ENCODE assay signal across 8 cellular contexts in the genomic region with DNA sequence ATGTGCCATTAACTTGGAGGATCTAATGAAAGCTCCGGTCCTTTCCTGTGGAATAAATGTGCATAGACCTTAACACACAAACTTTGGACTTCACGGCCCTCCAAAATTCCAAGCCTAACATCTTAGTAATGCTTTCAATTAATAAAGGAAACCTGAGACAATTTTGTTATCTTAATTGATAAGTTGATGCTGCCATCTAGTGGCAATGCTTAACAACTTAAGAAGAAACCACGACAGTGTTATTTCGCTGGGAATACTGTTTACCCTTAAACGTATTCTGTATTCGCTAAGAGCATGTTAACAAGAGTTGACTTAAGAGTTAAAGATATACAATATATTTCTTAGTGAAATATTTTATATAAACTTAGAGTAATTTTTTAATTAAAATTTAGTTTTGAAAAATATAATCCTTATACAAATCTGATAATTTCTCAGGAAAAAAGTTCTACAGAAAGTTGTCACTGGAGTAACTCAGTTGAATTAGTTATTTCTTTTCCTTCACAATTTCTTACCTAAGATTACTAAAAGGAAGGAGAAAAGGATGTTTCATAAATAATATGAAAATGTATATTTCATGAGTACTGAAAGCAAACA. TPM values are rescaled to one million over a fixed set of nuclear protein-coding genes. Genes with fewer than 3 reads are reported as not detected.
DNase-seq lines count a peak whose midpoint lies in the region; ATAC-seq and TF ChIP-seq lines count a peak whose summit lies in the region.

No MANE protein-coding gene starts in this region.

- peak; percentile 0 for DNase-seq in AG04450 (ENCODE audit: low read depth, low spot score)
- peak; percentile 6 for DNase-seq in NCI-H146 treated with DMSO at 0.1 percent for 48 hours (lab: John Stamatoyannopoulos, UW; ENCODE audit: unreplicated experiment)
- DNase-seq in activated B cell treated with CpG ODN at 0.5 μM for 24 hours: no peak
- peak; percentile 19 for DNase-seq in iPS DF 4.7 (ENCODE audit: extremely low read depth, low spot score)
- no peak for DNase-seq in transverse colon
- DNase-seq in MG63: no peak

- no peak for TF ChIP-seq EP300 in transverse colon (IDR thresholded peaks at IDR 0.05; ENCODE audit: low read depth)

- H3K4me1 Mint-ChIP-seq in activated B cell treated with CpG ODN at 0.5 μM for 24 hours: no peaks in the 10 kb centered on the region

- CTCF ChIA-PET in AG04450 (lab: Charles Lee) (interaction anchor here (0.6 to 2.1 kb wide), 6 partner anchors 9 to 588 kb away, joined by 3 to 8 read pairs (median 4); no protein-coding TSS in a partner anchor), activated B cell treated with CpG ODN at 0.5 μM for 24 hours (lab: Charles Lee) (interaction anchor here (0.9 kb wide), 1 partner anchor 8 kb away, joined by 3 read pairs; no protein-coding TSS in a partner anchor)

- no peaks in the 10 kb centered on the region for H3K36me3 Mint-ChIP-seq in activated B cell treated with CpG ODN at 0.5 μM for 24 hours (ENCODE audit: low read depth)

- POLR2A ChIA-PET in AG04450 (lab: Yijun Ruan, JAX): no interaction called here
- POLR2A ChIA-PET in activated B cell treated with CpG ODN at 0.5 μM for 24 hours (lab: Charles Lee): no interaction called here

- intact Hi-C loops in activated B cell treated with CpG ODN at 0.5 μM for 24 hours (cut with micrococcal nuclease) (no loop called here), transverse colon (cut with DNase I; ENCODE audit: low total_unique reads) (no loop called here)

- H3K27me3 ChIP-seq in AG04450 (ENCODE audit: control insufficient read depth, insufficient read depth, low read length) (no peaks in the 10 kb centered on the region), transverse colon (no peaks in the 10 kb centered on the region), MG63 (no peaks in the 10 kb centered on the region)

- H3K4me3 ChIP-seq in AG04450 (ENCODE audit: low read depth, low read length): no peak overlapping the region
- H3K4me3 ChIP-seq in transverse colon: peak overlapping the region in 1 of 4 donors; percentile 6
- H3K4me3 ChIP-seq in MG63: no peak overlapping the region

- H3K36me3 ChIP-seq in transverse colon (no peaks in the 10 kb centered on the region), MG63 (no peaks in the 10 kb centered on the region)

- H3K27me3 Mint-ChIP-seq in activated B cell treated with CpG ODN at 0.5 μM for 24 hours: no peaks in the 10 kb centered on the region

- no peak for ATAC-seq in activated B cell treated with CpG ODN at 0.5 μM for 24 hours (ENCODE audit: low read depth)
- no peak for ATAC-seq in HG03280 (IDR thresholded peaks at IDR 0.05; ENCODE audit: unreplicated experiment)

- in situ Hi-C loops in transverse colon (cut with MboI; ENCODE audit: low pct_ligation_motif_present in 1 of 4, low pct_unique_long_range_greater_than_20kb in 1 of 4, low sequenced_read_pairs in 3 of 4): loop anchor here (10.0 to 25.0 kb wide), 4 partner anchors 171 to 846 kb away; a partner anchor contains a TSS

- H3K27ac ChIP-seq in AG04450 (ENCODE audit: low read depth, low read length) (no peak overlapping the region), transverse colon (no peak overlapping the region)

- peak; percentile 53 for TF ChIP-seq CTCF in AG04450 (IDR thresholded peaks at IDR 0.05; ENCODE audit: low read depth, low read length)
- TF ChIP-seq CTCF in GM12874 (IDR thresholded peaks at IDR 0.05; ENCODE audit: insufficient read depth, low read depth, low read length): peak; percentile 34; the same call in 1 of the 2 replicates
- TF ChIP-seq CTCF in activated B cell treated with CpG ODN at 0.5 μM for 24 hours (IDR thresholded peaks at IDR 0.05): peak; percentile 38
- peak; percentile 54 to 64 (median 59) for TF ChIP-seq CTCF in transverse colon (IDR thresholded peaks at IDR 0.05)

- H3K9me3 Mint-ChIP-seq in activated B cell treated with CpG ODN at 0.5 μM for 24 hours: no peaks in the 10 kb centered on the region

- no peaks in the 10 kb centered on the region for H3K9me3 ChIP-seq in AG04450 (ENCODE audit: control insufficient read depth, insufficient read depth, low read length)
- H3K9me3 ChIP-seq in transverse colon: no peaks in the 10 kb centered on the region
- no peaks in the 10 kb centered on the region for H3K9me3 ChIP-seq in MG63

- H3K4me1 ChIP-seq in transverse colon: peaks cover 0 to 5% (median 0%) of the 10 kb centered on the region in 4 donors

- no peak overlapping the region for H3K27ac Mint-ChIP-seq in activated B cell treated with CpG ODN at 0.5 μM for 24 hours

- 9 to 14% methylated on average over 6 of the region's 6 CpGs for WGBS in transverse colon (ENCODE audit: low coverage in 1 of 2), 2 donors

- no peak overlapping the region for H3K4me3 Mint-ChIP-seq in activated B cell treated with CpG ODN at 0.5 μM for 24 hours

- TF ChIP-seq POLR2A in transverse colon (IDR thresholded peaks at IDR 0.05): no peak

RNA-seq across cellular contexts. Expression of a gene that starts 35.0 kb away (rescaled TPM):
- polyA plus RNA-seq in AG04450 (2011; rRNA removed): not detected in 2 replicates
- polyA minus RNA-seq in AG04450 (2011; rRNA and poly(A)+ RNA removed): not detected in 2 replicates
- not detected in 2 replicates for total RNA-seq in activated B cell treated with CpG ODN at 0.5 μM for 24 hours
- total RNA-seq in transverse colon: not detected
- total RNA-seq in MG63 (2014; rRNA removed; shearing (Covaris generic); ENCODE audit: low replicate concordance): not detected in 2 replicates

Comparison
In these comparisons a context has a peak if more than half of its experiments do, and no peak if none do; other contexts are left out.
1. DNase-seq: peak in AG04450 (single experiment), NCI-H146 treated with DMSO at 0.1 percent for 48 hours (single experiment) and iPS DF 4.7 (single experiment); none in activated B cell treated with CpG ODN at 0.5 μM for 24 hours (single experiment), transverse colon (single experiment) and MG63 (single experiment).
2. Peak in every context shown above with its lines, with median percentiles within 50 percentile points of each other: CTCF ChIP-seq.